Comparison of ENCODE assay signal across 19 cellular contexts in genomic region chr4:1669270-1669669, GRCh38. TPM values are rescaled to one million over a fixed set of nuclear protein-coding genes. Genes with fewer than 3 reads are reported as not detected.
DNase-seq lines count a peak whose midpoint lies in the region; ATAC-seq, FAIRE-seq and TF ChIP-seq lines count a peak whose summit lies in the region.
"Had no signal": no experiment of that assay in that cellular context is flagged by ENCODE, and none has a peak within 500 bp of the region (broad histone marks: within the 10 kb centered on the region; RNA-seq: fewer than 3 reads in every experiment).

No MANE protein-coding gene starts in this region.

- no peak for TF ChIP-seq CTCF in H1 (IDR thresholded peaks at IDR 0.05; ENCODE audit: control extremely low read depth in 1 of 3, insufficient read depth in 1 of 3, low read depth in 1 of 3, low read length in 3 of 3)

- H3K4me1 Mint-ChIP-seq in stimulated activated memory B cell treated with anti-CD40 and anti-IgM and Interleukin-4, amounts not matched to agents 10 μg/mL and 1 μg/mL and 100 μg/mL, for 72 hours: no peaks in the 10 kb centered on the region
- H3K4me1 Mint-ChIP-seq: CD14-positive monocyte; CD8-positive, alpha-beta memory T cell had no signal

- H3K27me3 ChIP-seq in BLaER1: no peaks in the 10 kb centered on the region
- no peaks in the 10 kb centered on the region for H3K27me3 ChIP-seq in BLaER1 treated with 17β-estradiol and CSF1 and Interleukin-3, amounts not matched to agents 10 nM and 100 nM
- H3K27me3 ChIP-seq in H1 (replicated peaks in 1 of 4; ENCODE audit: control insufficient read depth in 3 of 4, extremely low read depth in 1 of 4, insufficient read depth in 3 of 4, low read length in 3 of 4): no peaks in the 10 kb centered on the region

- H3K79me1 ChIP-seq in H1 (ENCODE audit: low read depth, low read length): no peaks in the 10 kb centered on the region; the same call in 1 of the 2 replicates

- ATAC-seq in stimulated activated memory B cell treated with anti-CD40 and anti-IgM and Interleukin-4, amounts not matched to agents 10 μg/mL and 1 μg/mL and 100 μg/mL, for 72 hours: no peak
- ATAC-seq: GM12878 had no signal

- H3K36me3 Mint-ChIP-seq in stimulated activated memory B cell treated with anti-CD40 and anti-IgM and Interleukin-4, amounts not matched to agents 10 μg/mL and 1 μg/mL and 100 μg/mL, for 72 hours: no peaks in the 10 kb centered on the region
- H3K36me3 Mint-ChIP-seq: CD14-positive monocyte; CD8-positive, alpha-beta memory T cell had no signal

- no peak for DNase-seq in H1 (ENCODE audit: low read depth in 1 of 2, low spot score in 2 of 2)
- no peak for DNase-seq in SHP77 (lab: John Stamatoyannopoulos, UW)
- no peak for DNase-seq in head of caudate nucleus
- DNase-seq: CD4-positive, alpha-beta T cell; CD8-positive, alpha-beta memory T cell; DMS 273 treated with DMSO at 0.1 percent for 48 hours; DMS79; EL; GDM1; GM23248; HFFc6 had no signal

- no peak overlapping the region for H3K18ac ChIP-seq in H1 (ENCODE audit: extremely low read depth, low read length)

- H3K56ac ChIP-seq in H1 (replicated peaks; ENCODE audit: insufficient read length, low read depth, low read length): no peak overlapping the region

- H2BK120ac ChIP-seq in H1 (replicated peaks; ENCODE audit: low read depth, low read length): no peak overlapping the region

- no peak overlapping the region for H3K4me3 Mint-ChIP-seq in stimulated activated memory B cell treated with anti-CD40 and anti-IgM and Interleukin-4, amounts not matched to agents 10 μg/mL and 1 μg/mL and 100 μg/mL, for 72 hours
- H3K4me3 Mint-ChIP-seq: CD14-positive monocyte; CD4-positive, alpha-beta T cell; CD8-positive, alpha-beta memory T cell; HFFc6 had no signal

- peak overlapping the region; percentile 76 for H3K4me2 ChIP-seq in BLaER1
- H3K4me2 ChIP-seq in BLaER1 treated with 17β-estradiol and CSF1 and Interleukin-3, amounts not matched to agents 10 nM and 100 nM: peak overlapping the region in 8 of 11 experiments; percentile 17 to 73 (median 54); a peak in 11 of 22 replicates
- no peak overlapping the region for H3K4me2 ChIP-seq in H1 (ENCODE audit: insufficient read depth in 1 of 2, low read depth in 2 of 2, low read length in 2 of 2)

- no peak overlapping the region for H2AFZ ChIP-seq in H1 (ENCODE audit: low read length)
- H2AFZ ChIP-seq: GM23248 had no signal

- H3K27ac ChIP-seq in BLaER1 (0 out of 2 replicates have a peak overlapping the region, but pooled peaks have one; percentile 22), H1 (ENCODE audit: low read depth, low read length) (no peak overlapping the region)
- no peak overlapping the region for H3K27ac ChIP-seq in BLaER1 treated with 17β-estradiol and CSF1 and Interleukin-3, amounts not matched to agents 10 nM and 100 nM
- H3K27ac ChIP-seq: GM23248 had no signal

- H3K79me2 ChIP-seq in H1 (ENCODE audit: control insufficient read depth in 1 of 2, insufficient read depth in 2 of 2, low read length in 2 of 2): no peaks in the 10 kb centered on the region

- H3K4me3 ChIP-seq in BLaER1 (no peak overlapping the region), H1 (ENCODE audit: extremely low read depth in 1 of 4, insufficient read depth in 2 of 4, low read depth in 3 of 4, low read length in 4 of 4) (no peak overlapping the region)
- H3K4me3 ChIP-seq in BLaER1 treated with 17β-estradiol and CSF1 and Interleukin-3, amounts not matched to agents 10 nM and 100 nM: no peak overlapping the region
- H3K4me3 ChIP-seq: GM12878, GM23248, HAP-1 had no signal

- no peak overlapping the region for H3K14ac ChIP-seq in H1 (ENCODE audit: insufficient read length)

- H2BK12ac ChIP-seq in H1 (ENCODE audit: low read depth, low read length): no peak overlapping the region

- peaks cover 42% of the 10 kb centered on the region for H3K4me1 ChIP-seq in BLaER1
- peaks cover 9 to 44% (median 24%) of the 10 kb centered on the region in 10 experiments; a peak in 19 of 20 replicates for H3K4me1 ChIP-seq in BLaER1 treated with 17β-estradiol and CSF1 and Interleukin-3, amounts not matched to agents 10 nM and 100 nM
- peaks cover 0 to 5% (median 4%) of the 10 kb centered on the region in 4 experiments; a peak in 4 of 7 replicates for H3K4me1 ChIP-seq in H1 (replicated peaks in 1 of 4; ENCODE audit: control insufficient read depth in 3 of 4, insufficient read depth in 4 of 4, low read length in 3 of 4)
- H3K4me1 ChIP-seq: HAP-1 had no signal

- WGBS in H1 (ENCODE audit: extremely low coverage in 1 of 2, insufficient coverage in 1 of 2, insufficient read length in 1 of 2, insufficient replicate concordance in 2 of 2, low coverage in 1 of 2, low lambda C conversion rate in 2 of 2, missing lambda C conversion rate in 1 of 2), 2 experiments: 96% methylated on average over 12 of the region's 12 CpGs; no CpG with 5 or more reads in 1 of the 2 experiments

- H3K23me2 ChIP-seq in H1 (ENCODE audit: low read depth, low read length): no peaks in the 10 kb centered on the region

- no peaks in the 10 kb centered on the region for H3K9me3 Mint-ChIP-seq in stimulated activated memory B cell treated with anti-CD40 and anti-IgM and Interleukin-4, amounts not matched to agents 10 μg/mL and 1 μg/mL and 100 μg/mL, for 72 hours
- H3K9me3 Mint-ChIP-seq: CD14-positive monocyte; CD4-positive, alpha-beta T cell; CD8-positive, alpha-beta memory T cell; HFFc6 had no signal

- no peak overlapping the region for H3K27ac Mint-ChIP-seq in stimulated activated memory B cell treated with anti-CD40 and anti-IgM and Interleukin-4, amounts not matched to agents 10 μg/mL and 1 μg/mL and 100 μg/mL, for 72 hours
- H3K27ac Mint-ChIP-seq: CD4-positive, alpha-beta T cell; CD8-positive, alpha-beta memory T cell; HFFc6 had no signal

- CTCF ChIA-PET in H1 (lab: Charles Lee; ENCODE audit: partially characterized antibody): interaction anchor here (0.6 to 1.0 kb wide), 3 partner anchors 16 to 63 kb away, joined by 3 to 4 read pairs (median 3); no protein-coding TSS in a partner anchor

- H2BK5ac ChIP-seq in H1 (ENCODE audit: low read depth, low read length): no peak overlapping the region

- H4K8ac ChIP-seq in H1 (ENCODE audit: extremely low read depth, insufficient read depth, low read length): peak overlapping the region; percentile 43; the same call in 1 of the 2 replicates

- no peak for TF ChIP-seq RAD21 in H1 (IDR thresholded peaks at IDR 0.05 in 1 of 2, conservative IDR thresholded peaks at IDR 0.05 in 1 of 2; ENCODE audit: low read depth in 2 of 2, low read length in 2 of 2)

- no peak overlapping the region for H3K4ac ChIP-seq in H1 (replicated peaks; ENCODE audit: insufficient read length, low read depth, low read length)

- POLR2A ChIA-PET in H1 (lab: Charles Lee; ENCODE audit: partially characterized antibody): interaction anchor here (0.9 kb wide), 1 partner anchor 15 kb away, joined by 3 read pairs; no protein-coding TSS in a partner anchor

- no peak for TF ChIP-seq EP300 in H1 (IDR thresholded peaks at IDR 0.05; ENCODE audit: borderline replicate concordance in 1 of 2, low read depth in 2 of 2, low read length in 2 of 2)

- H3K9ac ChIP-seq in BLaER1 (0 out of 2 replicates have a peak overlapping the region, but pooled peaks have one; percentile 34), H1 (replicated peaks in 1 of 4; ENCODE audit: extremely low read depth in 1 of 4, low read depth in 3 of 4, low read length in 3 of 4) (no peak overlapping the region)
- no peak overlapping the region for H3K9ac ChIP-seq in BLaER1 treated with 17β-estradiol and CSF1 and Interleukin-3, amounts not matched to agents 10 nM and 100 nM
- H3K9ac ChIP-seq: GM23248 had no signal

- no peak for FAIRE-seq in H1 (lab: Jason Lieb, UNC)
- FAIRE-seq: D721Med, GM12878, GM19239 had no signal

- intact Hi-C loops in head of caudate nucleus (cut with DNase I): no loop called here

- no peak overlapping the region for H4K5ac ChIP-seq in H1 (ENCODE audit: insufficient read length, low read depth, low read length)

- no peaks in the 10 kb centered on the region for H4K20me1 ChIP-seq in BLaER1
- H4K20me1 ChIP-seq in BLaER1 treated with 17β-estradiol and CSF1 and Interleukin-3, amounts not matched to agents 10 nM and 100 nM: peaks cover 0 to 6% (median 0%) of the 10 kb centered on the region in 11 experiments; a peak in 3 of 22 replicates
- H4K20me1 ChIP-seq in H1 (replicated peaks in 1 of 2; ENCODE audit: control insufficient read depth in 1 of 2, insufficient read depth in 2 of 2, low read length in 2 of 2): no peaks in the 10 kb centered on the region

- no peak overlapping the region for H3K23ac ChIP-seq in H1 (ENCODE audit: insufficient read length)

- H3K9me3 ChIP-seq in BLaER1 (no peaks in the 10 kb centered on the region), H1 (ENCODE audit: insufficient read depth in 2 of 2, low read depth in 1 of 2, low read length in 1 of 2) (no peaks in the 10 kb centered on the region)
- H3K9me3 ChIP-seq in BLaER1 treated with 17β-estradiol and CSF1 and Interleukin-3, amounts not matched to agents 10 nM and 100 nM (replicated peaks in 1 of 11): no peaks in the 10 kb centered on the region; a peak in 1 of 22 replicates
- H3K9me3 ChIP-seq: HAP-1 had no signal

- no peak overlapping the region for H2BK20ac ChIP-seq in H1 (ENCODE audit: low read length)

- H3K36me3 ChIP-seq in BLaER1: no peaks in the 10 kb centered on the region
- H3K36me3 ChIP-seq in BLaER1 treated with 17β-estradiol and CSF1 and Interleukin-3, amounts not matched to agents 10 nM and 100 nM: no peaks in the 10 kb centered on the region; a peak in 1 of 22 replicates
- no peaks in the 10 kb centered on the region for H3K36me3 ChIP-seq in H1 (ENCODE audit: control insufficient read depth in 2 of 4, insufficient read depth in 4 of 4, low read length in 3 of 4)
- H3K36me3 ChIP-seq: HAP-1 had no signal

- H4K91ac ChIP-seq in H1 (replicated peaks; ENCODE audit: insufficient read length, low read length): no peak overlapping the region

- TF ChIP-seq POLR2A in H1 (IDR thresholded peaks at IDR 0.05; ENCODE audit: control extremely low read depth in 1 of 2, low read depth in 2 of 2, low read length in 2 of 2): no peak

- no peaks in the 10 kb centered on the region for H3K27me3 Mint-ChIP-seq in stimulated activated memory B cell treated with anti-CD40 and anti-IgM and Interleukin-4, amounts not matched to agents 10 μg/mL and 1 μg/mL and 100 μg/mL, for 72 hours
- H3K27me3 Mint-ChIP-seq: CD4-positive, alpha-beta T cell; CD8-positive, alpha-beta memory T cell had no signal

- H2AK5ac ChIP-seq in H1 (ENCODE audit: low read depth, low read length): no peak overlapping the region

- no peak overlapping the region for H2BK15ac ChIP-seq in H1 (ENCODE audit: low read length)

RNA-seq across cellular contexts. Expression of gene FAM53A, which starts 14.8 kb away (rescaled TPM):
- 2.0 and 2.8 TPM in 2 replicates for total RNA-seq in H1 (2021; fragmentation: NEBNext Ultra II Directional; extraction: Animal tissue kit (Norgen Biotek cat#: 25700))
- polyA plus RNA-seq in H1 (2011; rRNA removed): 1.9 and 2.5 TPM in 2 replicates
- polyA plus RNA-seq in H1 (2011; cell fraction: cytosol; rRNA removed): 2.2 TPM
- polyA plus RNA-seq in H1 (2011; cell fraction: nucleus; rRNA removed): 3.8 TPM
- 0.57 to 2.2 TPM (median 1.6 TPM) in 4 replicates for polyA plus RNA-seq in H1 (2012, experiment 1 of 2)
- 1.1 TPM for polyA plus RNA-seq in H1 (2012, experiment 2 of 2)
- polyA plus RNA-seq in H1 (2013, experiment 1 of 2): 1.4 TPM
- 1.1 TPM for polyA plus RNA-seq in H1 (2013, experiment 2 of 2)
- polyA minus RNA-seq in H1 (2011; rRNA and poly(A)+ RNA removed): 3.3 and 3.7 TPM in 2 replicates
- polyA minus RNA-seq in H1 (2011; cell fraction: cytosol; rRNA and poly(A)+ RNA removed): 1.3 TPM
- polyA minus RNA-seq in H1 (2011; cell fraction: nucleus; rRNA and poly(A)+ RNA removed): 2.3 TPM

RNA-seq across cellular contexts. Expression of gene SLBP, which starts 42.8 kb away (rescaled TPM):
- total RNA-seq in H1 (2021; fragmentation: NEBNext Ultra II Directional; extraction: Animal tissue kit (Norgen Biotek cat#: 25700)): 45.1 and 49.0 TPM in 2 replicates
- polyA plus RNA-seq in H1 (2011; rRNA removed): 24.6 and 44.1 TPM in 2 replicates
- polyA plus RNA-seq in H1 (2011; cell fraction: cytosol; rRNA removed): 41.5 TPM
- 18.5 TPM for polyA plus RNA-seq in H1 (2011; cell fraction: nucleus; rRNA removed)
- polyA plus RNA-seq in H1 (2012, experiment 1 of 2): 36.4 to 63.8 TPM (median 38.7 TPM) in 4 replicates
- polyA plus RNA-seq in H1 (2012, experiment 2 of 2): 16.6 TPM
- 38.1 TPM for polyA plus RNA-seq in H1 (2013, experiment 1 of 2)
- 38.5 TPM for polyA plus RNA-seq in H1 (2013, experiment 2 of 2)
- 19.4 and 22.8 TPM in 2 replicates for polyA minus RNA-seq in H1 (2011; rRNA and poly(A)+ RNA removed)
- polyA minus RNA-seq in H1 (2011; cell fraction: cytosol; rRNA and poly(A)+ RNA removed): 29.6 TPM
- 13.3 TPM for polyA minus RNA-seq in H1 (2011; cell fraction: nucleus; rRNA and poly(A)+ RNA removed)

RNA-seq across cellular contexts. Expression of gene TMEM129, which starts 51.9 kb away (rescaled TPM):
- total RNA-seq in H1 (2021; fragmentation: NEBNext Ultra II Directional; extraction: Animal tissue kit (Norgen Biotek cat#: 25700)): 28.5 and 31.5 TPM in 2 replicates
- 58.7 and 89.1 TPM in 2 replicates for polyA plus RNA-seq in H1 (2011; rRNA removed)
- polyA plus RNA-seq in H1 (2011; cell fraction: cytosol; rRNA removed): 56.3 TPM
- 148 TPM for polyA plus RNA-seq in H1 (2011; cell fraction: nucleus; rRNA removed)
- polyA plus RNA-seq in H1 (2012, experiment 1 of 2): 20.4 to 36.0 TPM (median 32.1 TPM) in 4 replicates
- 25.8 TPM for polyA plus RNA-seq in H1 (2012, experiment 2 of 2)
- polyA plus RNA-seq in H1 (2013, experiment 1 of 2): 24.7 TPM
- 26.9 TPM for polyA plus RNA-seq in H1 (2013, experiment 2 of 2)
- 16.4 and 19.6 TPM in 2 replicates for polyA minus RNA-seq in H1 (2011; rRNA and poly(A)+ RNA removed)
- 25.7 TPM for polyA minus RNA-seq in H1 (2011; cell fraction: cytosol; rRNA and poly(A)+ RNA removed)
- 30.7 TPM for polyA minus RNA-seq in H1 (2011; cell fraction: nucleus; rRNA and poly(A)+ RNA removed)

RNA-seq across cellular contexts. Expression of gene TACC3, which starts 52.1 kb away (rescaled TPM):
- total RNA-seq in H1 (2021; fragmentation: NEBNext Ultra II Directional; extraction: Animal tissue kit (Norgen Biotek cat#: 25700)): 147 and 148 TPM in 2 replicates
- 73.8 and 113 TPM in 2 replicates for polyA plus RNA-seq in H1 (2011; rRNA removed)
- 93.2 TPM for polyA plus RNA-seq in H1 (2011; cell fraction: cytosol; rRNA removed)
- 159 TPM for polyA plus RNA-seq in H1 (2011; cell fraction: nucleus; rRNA removed)
- 127 to 150 TPM (median 147 TPM) in 4 replicates for polyA plus RNA-seq in H1 (2012, experiment 1 of 2)
- 102 TPM for polyA plus RNA-seq in H1 (2012, experiment 2 of 2)
- 103 TPM for polyA plus RNA-seq in H1 (2013, experiment 1 of 2)
- 92.2 TPM for polyA plus RNA-seq in H1 (2013, experiment 2 of 2)
- 22.0 and 36.9 TPM in 2 replicates for polyA minus RNA-seq in H1 (2011; rRNA and poly(A)+ RNA removed)
- polyA minus RNA-seq in H1 (2011; cell fraction: cytosol; rRNA and poly(A)+ RNA removed): 57.8 TPM
- 46.0 TPM for polyA minus RNA-seq in H1 (2011; cell fraction: nucleus; rRNA and poly(A)+ RNA removed)

Comparison
In these comparisons a context has a peak if more than half of its experiments do, and no peak if none do; other contexts are left out.
1. H3K4me2 ChIP-seq: peak in BLaER1 (single experiment) and BLaER1 treated with 17β-estradiol and CSF1 and Interleukin-3, amounts not matched to agents 10 nM and 100 nM (8 of 11); none in H1 (0 of 2).